ENCODE assay signal across 21 cellular contexts in the genomic region with DNA sequence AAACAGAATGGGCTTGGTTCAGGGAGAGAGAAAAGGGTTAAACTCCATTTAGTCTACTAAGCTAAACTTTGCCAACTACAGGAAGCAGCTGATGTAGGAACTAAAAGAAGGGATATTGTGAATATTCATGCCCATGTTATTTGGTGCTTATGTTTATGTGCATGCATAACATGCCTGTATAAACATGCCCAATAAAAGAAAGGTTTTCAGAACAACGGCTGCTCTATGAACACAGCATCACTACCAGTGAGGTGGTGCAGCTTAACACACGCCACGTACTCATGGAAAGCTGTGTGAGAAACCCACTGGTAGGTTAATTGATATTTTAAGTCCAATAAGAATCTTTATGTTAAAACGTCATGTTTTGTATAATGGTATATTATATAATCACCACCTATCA. TPM values are rescaled to one million over a fixed set of nuclear protein-coding genes. Genes with fewer than 3 reads are reported as not detected.
DNase-seq lines count a peak whose midpoint lies in the region; ATAC-seq and TF ChIP-seq lines count a peak whose summit lies in the region.
"Had no signal": no experiment of that assay in that cellular context is flagged by ENCODE, and none has a peak within 500 bp of the region (broad histone marks: within the 10 kb centered on the region; RNA-seq: fewer than 3 reads in every experiment).

No MANE protein-coding gene starts in this region.

- peak; percentile 84 for ATAC-seq in foreskin keratinocyte
- ATAC-seq: CD8-positive, alpha-beta T cell; GM12878; GM23338; HCT116 had no signal

- no peak overlapping the region for H3K56ac ChIP-seq in mesendoderm (ENCODE audit: low read length)

- no peak overlapping the region for H4K5ac ChIP-seq in mesendoderm (ENCODE audit: low read length)

- H3K4me2 ChIP-seq in mesendoderm (ENCODE audit: low read length): no peak overlapping the region
- H3K4me2 ChIP-seq: BLaER1, GM23338 had no signal

- H2BK15ac ChIP-seq in mesendoderm (replicated peaks; ENCODE audit: low read depth): no peak overlapping the region

- H3K9ac ChIP-seq in mesendoderm (ENCODE audit: low read length): no peak overlapping the region
- H3K9ac ChIP-seq: BLaER1 had no signal

- H3K4me1 ChIP-seq in foreskin keratinocyte (peaks cover 22% of the 10 kb centered on the region), ascending aorta (peaks cover 0 to 7% of the 10 kb centered on the region in 2 donors), mesendoderm (ENCODE audit: control insufficient read depth, low read depth, low read length) (no peaks in the 10 kb centered on the region)
- H3K4me1 ChIP-seq: BLaER1 had no signal

- no peaks in the 10 kb centered on the region for H3K79me2 ChIP-seq in mesendoderm (ENCODE audit: control insufficient read depth, insufficient read depth, low read length)

- no peaks in the 10 kb centered on the region for H3K27me3 ChIP-seq in foreskin keratinocyte
- no peaks in the 10 kb centered on the region for H3K27me3 ChIP-seq in ascending aorta
- no peaks in the 10 kb centered on the region for H3K27me3 ChIP-seq in mesendoderm (ENCODE audit: insufficient read depth, low read length, poor library complexity)
- H3K27me3 ChIP-seq: BLaER1 had no signal

- no peak overlapping the region for H4K8ac ChIP-seq in mesendoderm (ENCODE audit: low read depth, low read length)

- no peak overlapping the region for H3K23ac ChIP-seq in mesendoderm (ENCODE audit: low read length)

- H2AK5ac ChIP-seq in mesendoderm (ENCODE audit: low read length): no peak overlapping the region

- no peaks in the 10 kb centered on the region for H3K9me3 ChIP-seq in ascending aorta
- H3K9me3 ChIP-seq: BLaER1, Caco-2 had no signal

- no peak overlapping the region for H2BK120ac ChIP-seq in mesendoderm (ENCODE audit: low read depth, low read length)

- no peak overlapping the region for H3K18ac ChIP-seq in mesendoderm (ENCODE audit: low read length)

- H3K79me1 ChIP-seq in mesendoderm (ENCODE audit: low read length): no peaks in the 10 kb centered on the region

- H3K4me3 ChIP-seq in epithelial cell of esophagus (ENCODE audit: low read length): no peak overlapping the region
- no peak overlapping the region for H3K4me3 ChIP-seq in ascending aorta
- H3K4me3 ChIP-seq in mesendoderm (ENCODE audit: low read length): no peak overlapping the region
- H3K4me3 ChIP-seq: BLaER1, GM12878, GM23338 had no signal

- peak; percentile 67 to 69 for DNase-seq in NCI-H526 (lab: John Stamatoyannopoulos, UW)
- peak; percentile 30 for DNase-seq in astrocyte of the hippocampus (ENCODE audit: low read depth, low spot score)
- DNase-seq in epithelial cell of esophagus (ENCODE audit: low read depth): peak; percentile 67
- DNase-seq in foreskin keratinocyte: peak; percentile 74 to 91
- no peak for DNase-seq in DMS114 treated with DMSO at 0.1 percent for 48 hours (lab: John Stamatoyannopoulos, UW; ENCODE audit: unreplicated experiment)
- no peak for DNase-seq in posterior vena cava (ENCODE audit: low spot score)
- DNase-seq in ascending aorta (ENCODE audit: low spot score in 2 of 2): no peak
- DNase-seq in mesendoderm: no peak
- DNase-seq: 8988T; Caco-2; CD4-positive, CD25-positive, alpha-beta regulatory T cell; CD8-positive, alpha-beta T cell; DMS79; EL; GDM1; H9 had no signal

- peaks cover 0 to 23% of the 10 kb centered on the region in 2 donors for H3K36me3 ChIP-seq in ascending aorta
- H3K36me3 ChIP-seq in mesendoderm (ENCODE audit: control insufficient read depth, insufficient read depth, low read length): no peaks in the 10 kb centered on the region
- H3K36me3 ChIP-seq: BLaER1 had no signal

- TF ChIP-seq CTCF in epithelial cell of esophagus (IDR thresholded peaks at IDR 0.05; ENCODE audit: insufficient read depth, low read depth, low read length, missing control alignments): no peak
- no peak for TF ChIP-seq CTCF in foreskin keratinocyte (conservative IDR thresholded peaks at IDR 0.05)
- no peak for TF ChIP-seq CTCF in ascending aorta (IDR thresholded peaks at IDR 0.05)

- no peak overlapping the region for H2BK5ac ChIP-seq in mesendoderm (ENCODE audit: low read length)

- WGBS in mesendoderm (ENCODE audit: extremely low coverage, insufficient coverage, low lambda C conversion rate): no CpG with 5 or more reads among the region's 4 CpGs

- H3K27ac ChIP-seq in foreskin keratinocyte: peak overlapping the region; percentile 77
- H3K27ac ChIP-seq in ascending aorta: no peak overlapping the region
- no peak overlapping the region for H3K27ac ChIP-seq in mesendoderm (ENCODE audit: low read depth, low read length)
- H3K27ac ChIP-seq: BLaER1, C4-2B had no signal

- no peak overlapping the region for H3K4ac ChIP-seq in mesendoderm (ENCODE audit: low read depth, low read length)

- intact Hi-C loops in posterior vena cava (cut with DNase I): no loop called here
- intact Hi-C loops in ascending aorta (cut with DNase I): no loop called here

RNA-seq across cellular contexts. Expression of gene VGLL4, which starts 59.5 kb away (rescaled TPM):
- total RNA-seq in foreskin keratinocyte (28.3 and 30.2 TPM in 2 replicates), posterior vena cava (10 to 100 TPM; 50.3 to 78.7 TPM), ascending aorta (146 TPM)
- polyA plus RNA-seq in foreskin keratinocyte: 13.6 and 14.8 TPM in 2 replicates
- 34.6 TPM for polyA plus RNA-seq in mesendoderm (2013, experiment 1 of 2)
- polyA plus RNA-seq in mesendoderm (2013, experiment 2 of 2): 34.3 TPM

Comparison
In these comparisons a context has a peak if more than half of its experiments do, and no peak if none do; other contexts are left out.
1. DNase-seq: peak in NCI-H526 (2 of 2), astrocyte of the hippocampus (single experiment), epithelial cell of esophagus (single experiment) and foreskin keratinocyte (2 of 2); none in DMS114 treated with DMSO at 0.1 percent for 48 hours (single experiment), posterior vena cava (single experiment), ascending aorta (0 of 2) and mesendoderm (single experiment).